20 cellular contexts compared by ENCODE assay signal in genomic region chr19:58311345-58311744, GRCh38. TPM values are rescaled to one million over a fixed set of nuclear protein-coding genes. Genes with fewer than 3 reads are reported as not detected.
"Had no signal": no experiment of that assay in that cellular context is flagged by ENCODE, and none has a peak within 500 bp of the region (broad histone marks: within the 10 kb centered on the region; RNA-seq: fewer than 3 reads in every experiment).

No MANE protein-coding gene starts in this region.

- H3K27ac ChIP-seq: ascending aorta, pancreas, psoas muscle, thyroid gland, upper lobe of left lung had no signal

- DNase-seq: activated CD4-positive, alpha-beta T cell treated with anti-CD3 and anti-CD28 coated beads for 1 hour; activated naive CD4-positive, alpha-beta T cell treated with anti-CD3 and anti-CD28 coated beads, Interleukin-2, amount 10 ng/mL, durations not matched to agents 7 days and 5 days; activated naive CD8-positive, alpha-beta T cell treated with anti-CD3 and anti-CD28 coated beads, Interleukin-2, amount 10 ng/mL, durations not matched to agents 7 days and 5 days; effector CD4-positive, alpha-beta T cell; naive B cell; pancreas; stimulated activated CD4-positive, alpha-beta T cell treated with anti-CD3 and anti-CD28 coated beads, Interleukin-1b, Interleukin-23, amount 100 ng/mL, for 48 hours; stimulated activated naive CD8-positive, alpha-beta T cell treated with anti-CD3 and anti-CD28 coated beads, Interleukin-15, amount 100 ng/mL, for 72 hours; upper lobe of left lung had no signal

- H3K4me3 ChIP-seq: ascending aorta, pancreas, psoas muscle, smooth muscle cell, thyroid gland, upper lobe of left lung had no signal

- H3K27ac Mint-ChIP-seq: activated naive CD4-positive, alpha-beta T cell treated with anti-CD3 and anti-CD28 coated beads, Interleukin-2, amount 10 ng/mL, durations not matched to agents 7 days and 5 days; activated naive CD8-positive, alpha-beta T cell treated with anti-CD3 and anti-CD28 coated beads, Interleukin-2, amount 10 ng/mL, durations not matched to agents 7 days and 5 days; activated T-helper 1 cell treated with anti-CD3 and anti-CD28 coated beads, Interleukin-12 subunit alpha, Interleukin-12 subunit beta, Interleukin-2, Interleukin-4 antibody, amounts not matched to agents 30 ng/mL and 10 ng/mL and 1 ng/mL, durations not matched to agents 14 hours and 24 hours and 36 hours; dendritic cell treated with granulocyte-macrophage colony-stimulating factor and Interleukin-4, amounts not matched to agents 40 ng/mL and 50 ng/mL, for 4 days; stimulated activated memory B cell treated with anti-CD40 and anti-IgM and Interleukin-4, amounts not matched to agents 10 μg/mL and 1 μg/mL and 100 μg/mL, for 72 hours had no signal

- H3K4me3 Mint-ChIP-seq: activated naive CD4-positive, alpha-beta T cell treated with anti-CD3 and anti-CD28 coated beads, Interleukin-2, amount 10 ng/mL, durations not matched to agents 7 days and 5 days; activated naive CD8-positive, alpha-beta T cell treated with anti-CD3 and anti-CD28 coated beads, Interleukin-2, amount 10 ng/mL, durations not matched to agents 7 days and 5 days; activated T-helper 1 cell treated with anti-CD3 and anti-CD28 coated beads, Interleukin-12 subunit alpha, Interleukin-12 subunit beta, Interleukin-2, Interleukin-4 antibody, amounts not matched to agents 30 ng/mL and 10 ng/mL and 1 ng/mL, durations not matched to agents 14 hours and 24 hours and 36 hours; central memory CD8-positive, alpha-beta T cell; dendritic cell treated with granulocyte-macrophage colony-stimulating factor and Interleukin-4, amounts not matched to agents 40 ng/mL and 50 ng/mL, for 4 days; naive B cell; stimulated activated memory B cell treated with anti-CD40 and anti-IgM and Interleukin-4, amounts not matched to agents 10 μg/mL and 1 μg/mL and 100 μg/mL, for 72 hours; stimulated activated naive CD8-positive, alpha-beta T cell treated with anti-CD3 and anti-CD28 coated beads, Interleukin-15, amount 100 ng/mL, for 72 hours had no signal

- H3K4me2 ChIP-seq: smooth muscle cell had no signal

- H3K9me3 Mint-ChIP-seq: central memory CD8-positive, alpha-beta T cell; naive B cell; neural crest cell; stimulated activated naive CD8-positive, alpha-beta T cell treated with anti-CD3 and anti-CD28 coated beads, Interleukin-15, amount 100 ng/mL, for 72 hours had no signal

- H3K27me3 ChIP-seq: ascending aorta, pancreas, thyroid gland, upper lobe of left lung had no signal

- H3K4me1 ChIP-seq: ascending aorta had no signal

- ATAC-seq: pancreas; stimulated activated memory B cell treated with anti-CD40 and anti-IgM and Interleukin-4, amounts not matched to agents 10 μg/mL and 1 μg/mL and 100 μg/mL, for 72 hours; stimulated activated naive CD8-positive, alpha-beta T cell treated with anti-CD3 and anti-CD28 coated beads, Interleukin-15, amount 100 ng/mL, for 72 hours had no signal

- H3K27me3 Mint-ChIP-seq: activated naive CD4-positive, alpha-beta T cell treated with anti-CD3 and anti-CD28 coated beads, Interleukin-2, amount 10 ng/mL, durations not matched to agents 7 days and 5 days; activated naive CD8-positive, alpha-beta T cell treated with anti-CD3 and anti-CD28 coated beads, Interleukin-2, amount 10 ng/mL, durations not matched to agents 7 days and 5 days; central memory CD8-positive, alpha-beta T cell; dendritic cell treated with granulocyte-macrophage colony-stimulating factor and Interleukin-4, amounts not matched to agents 40 ng/mL and 50 ng/mL, for 4 days; naive B cell; stimulated activated memory B cell treated with anti-CD40 and anti-IgM and Interleukin-4, amounts not matched to agents 10 μg/mL and 1 μg/mL and 100 μg/mL, for 72 hours; stimulated activated naive CD8-positive, alpha-beta T cell treated with anti-CD3 and anti-CD28 coated beads, Interleukin-15, amount 100 ng/mL, for 72 hours had no signal

- H3K9me3 ChIP-seq: pancreas, psoas muscle, thyroid gland, upper lobe of left lung had no signal

- FAIRE-seq: frontal cortex, keratinocyte, pancreas had no signal

RNA-seq across cellular contexts. Expression of gene ZNF497, which starts 51.2 kb away (rescaled TPM):
- total RNA-seq: ascending aorta had no signal
